In the genomic region with DNA sequence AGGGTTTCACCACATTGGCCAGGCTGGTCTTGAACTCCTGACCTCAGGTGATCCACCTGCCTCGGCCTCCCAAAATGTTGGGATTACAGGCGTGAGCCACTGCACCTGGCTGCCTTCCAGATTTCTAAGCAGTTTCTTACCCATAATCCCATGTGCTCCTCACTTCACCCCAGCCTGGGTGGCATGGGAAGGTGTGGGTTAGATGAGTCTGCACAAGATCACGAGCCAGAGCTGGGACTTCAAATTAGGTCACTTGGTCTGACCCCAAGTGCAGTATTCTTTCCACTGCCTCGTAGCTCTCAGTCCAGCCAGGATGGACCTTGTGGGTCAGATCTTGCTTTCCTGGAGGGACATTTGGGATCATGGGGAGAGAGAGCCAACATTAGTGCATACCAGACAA, we compare ENCODE assay signal across 20 cellular contexts. TPM values are rescaled to one million over a fixed set of nuclear protein-coding genes. Genes with fewer than 3 reads are reported as not detected.
A peak's percentile ranks its signal among the peaks of the same experiment; 100 is the strongest.
DNase-seq lines count a peak whose midpoint lies in the region; ATAC-seq, FAIRE-seq and TF ChIP-seq lines count a peak whose summit lies in the region.
"Had no signal": no experiment of that assay in that cellular context is flagged by ENCODE, and none has a peak within 500 bp of the region (broad histone marks: within the 10 kb centered on the region; RNA-seq: fewer than 3 reads in every experiment).

No MANE protein-coding gene starts in this region.

- no peaks in the 10 kb centered on the region for H3K27me3 ChIP-seq in upper lobe of right lung
- no peaks in the 10 kb centered on the region for H3K27me3 ChIP-seq in GM23338 (ENCODE audit: insufficient read depth)

- no peak for TF ChIP-seq CTCF in kidney (IDR thresholded peaks at IDR 0.05; ENCODE audit: borderline replicate concordance, extremely low read depth, insufficient read depth)
- TF ChIP-seq CTCF in upper lobe of right lung (IDR thresholded peaks at IDR 0.05) = no peak
- no peak for TF ChIP-seq CTCF in GM23338 (conservative IDR thresholded peaks at IDR 0.05; ENCODE audit: low read depth in 2 of 2)

- no peak overlapping the region; the same call in 1 of the 2 replicates for H3K27ac Mint-ChIP-seq in GM23338

- H3K4me3 Mint-ChIP-seq in GM23338 = no peak overlapping the region

- H3K36me3 Mint-ChIP-seq in GM23338 (ENCODE audit: low read depth) = no peaks in the 10 kb centered on the region

- peak overlapping the region; percentile 91 for H3K27ac ChIP-seq in SK-N-MC
- H3K27ac ChIP-seq in kidney (ENCODE audit: low read depth in 2 of 2, low read length in 2 of 2) = no peak overlapping the region
- no peak overlapping the region for H3K27ac ChIP-seq in upper lobe of right lung
- no peak overlapping the region for H3K27ac ChIP-seq in GM23338 (ENCODE audit: low read depth)
- H3K27ac ChIP-seq: 22Rv1, C4-2B had no signal

- H3F3A ChIP-seq in GM23338 (replicated peaks; ENCODE audit: low read depth) = no peaks in the 10 kb centered on the region

- DNase-seq in activated effector memory CD4-positive, alpha-beta T cell treated with anti-CD3 and anti-CD28 coated beads, Interleukin-2, amount 50 U/mL, for 16 hours = peak; percentile 31
- no peak for DNase-seq in activated effector memory CD4-positive, alpha-beta T cell treated with Interleukin-2 at 50 U/mL for 16 hours
- DNase-seq in SK-N-MC (ENCODE audit: low read depth, low spot score) (no peak), kidney (peak; percentile 4), upper lobe of right lung (peak; percentile 12), GM23338 (ENCODE audit: low spot score) (no peak), Kasumi-1 (lab: John Stamatoyannopoulos, UW) (no peak)
- DNase-seq: DMS53, KBM-7, NCI-H1092, NCI-H2107, NCI-H345, NCI-H69, PC-3 had no signal

- H3K9me3 ChIP-seq in SK-N-MC (ENCODE audit: low read depth, low read length) = no peaks in the 10 kb centered on the region
- no peaks in the 10 kb centered on the region for H3K9me3 ChIP-seq in kidney (ENCODE audit: control insufficient read depth in 1 of 2, low read length in 2 of 2)
- no peaks in the 10 kb centered on the region for H3K9me3 ChIP-seq in upper lobe of right lung

- H3K4me2 ChIP-seq in GM23338 = no peak overlapping the region

- ATAC-seq in upper lobe of right lung (no peak), GM23338 (no peak), GM18868 (IDR thresholded peaks at IDR 0.05; ENCODE audit: unreplicated experiment) (no peak)
- ATAC-seq: PC-3, SK-N-SH treated with all-trans-retinoic acid at 6 μM for 48 hours had no signal

- no peaks in the 10 kb centered on the region for H3K9me2 ChIP-seq in GM23338 (ENCODE audit: insufficient read depth)

- H3K4me3 ChIP-seq in SK-N-MC (no peak overlapping the region), kidney (ENCODE audit: low read length in 2 of 2) (no peak overlapping the region), upper lobe of right lung (no peak overlapping the region), GM23338 (no peak overlapping the region)

- H3K9ac ChIP-seq in SK-N-MC (ENCODE audit: insufficient read length) (no peak overlapping the region), kidney (ENCODE audit: low read length in 2 of 2) (no peak overlapping the region)

- FAIRE-seq in kidney (lab: Jason Lieb, UNC) = no peak
- FAIRE-seq: HTR-8/SVneo had no signal

- intact Hi-C loops in kidney (cut with DNase I) = no loop called here
- intact Hi-C loops in upper lobe of right lung (cut with DNase I) = no loop called here

- H3K36me3 ChIP-seq in SK-N-MC (ENCODE audit: insufficient read depth, low read length) (no peaks in the 10 kb centered on the region), kidney (ENCODE audit: control insufficient read depth in 1 of 2, insufficient read depth in 2 of 2, low read length in 2 of 2) (no peaks in the 10 kb centered on the region), upper lobe of right lung (no peaks in the 10 kb centered on the region), GM23338 (ENCODE audit: insufficient read depth) (no peaks in the 10 kb centered on the region)

- H2AFZ ChIP-seq in GM23338 = no peak overlapping the region

- no peaks in the 10 kb centered on the region for H4K20me1 ChIP-seq in GM23338 (replicated peaks; ENCODE audit: insufficient read depth)

- H3K27me3 Mint-ChIP-seq in GM23338 (ENCODE audit: insufficient read depth, low read depth, poor library complexity) = peaks cover 14% of the 10 kb centered on the region

- H3K4me1 ChIP-seq in kidney (ENCODE audit: control insufficient read depth in 1 of 2, insufficient read depth in 1 of 2, low read depth in 1 of 2, low read length in 2 of 2) = no peaks in the 10 kb centered on the region
- H3K4me1 ChIP-seq in upper lobe of right lung = no peaks in the 10 kb centered on the region
- no peaks in the 10 kb centered on the region for H3K4me1 ChIP-seq in GM23338 (ENCODE audit: insufficient read depth)

- H3K4me1 Mint-ChIP-seq in GM23338 = peaks cover 15% of the 10 kb centered on the region

- no peaks in the 10 kb centered on the region for H3K79me2 ChIP-seq in GM23338 (replicated peaks; ENCODE audit: insufficient read depth)

- no peaks in the 10 kb centered on the region for H3K9me3 Mint-ChIP-seq in GM23338

TF ChIP-seq in GM23338, 12 proteins besides CTCF, POLR2A, EP300 and RAD21:
- no peak for TF ChIP-seq JUNB (IDR thresholded peaks at IDR 0.05; ENCODE audit: unreplicated experiment)
- TF ChIP-seq STAT1 (IDR thresholded peaks at IDR 0.05; ENCODE audit: unreplicated experiment) = no peak
- TF ChIP-seq, protein P1, sequence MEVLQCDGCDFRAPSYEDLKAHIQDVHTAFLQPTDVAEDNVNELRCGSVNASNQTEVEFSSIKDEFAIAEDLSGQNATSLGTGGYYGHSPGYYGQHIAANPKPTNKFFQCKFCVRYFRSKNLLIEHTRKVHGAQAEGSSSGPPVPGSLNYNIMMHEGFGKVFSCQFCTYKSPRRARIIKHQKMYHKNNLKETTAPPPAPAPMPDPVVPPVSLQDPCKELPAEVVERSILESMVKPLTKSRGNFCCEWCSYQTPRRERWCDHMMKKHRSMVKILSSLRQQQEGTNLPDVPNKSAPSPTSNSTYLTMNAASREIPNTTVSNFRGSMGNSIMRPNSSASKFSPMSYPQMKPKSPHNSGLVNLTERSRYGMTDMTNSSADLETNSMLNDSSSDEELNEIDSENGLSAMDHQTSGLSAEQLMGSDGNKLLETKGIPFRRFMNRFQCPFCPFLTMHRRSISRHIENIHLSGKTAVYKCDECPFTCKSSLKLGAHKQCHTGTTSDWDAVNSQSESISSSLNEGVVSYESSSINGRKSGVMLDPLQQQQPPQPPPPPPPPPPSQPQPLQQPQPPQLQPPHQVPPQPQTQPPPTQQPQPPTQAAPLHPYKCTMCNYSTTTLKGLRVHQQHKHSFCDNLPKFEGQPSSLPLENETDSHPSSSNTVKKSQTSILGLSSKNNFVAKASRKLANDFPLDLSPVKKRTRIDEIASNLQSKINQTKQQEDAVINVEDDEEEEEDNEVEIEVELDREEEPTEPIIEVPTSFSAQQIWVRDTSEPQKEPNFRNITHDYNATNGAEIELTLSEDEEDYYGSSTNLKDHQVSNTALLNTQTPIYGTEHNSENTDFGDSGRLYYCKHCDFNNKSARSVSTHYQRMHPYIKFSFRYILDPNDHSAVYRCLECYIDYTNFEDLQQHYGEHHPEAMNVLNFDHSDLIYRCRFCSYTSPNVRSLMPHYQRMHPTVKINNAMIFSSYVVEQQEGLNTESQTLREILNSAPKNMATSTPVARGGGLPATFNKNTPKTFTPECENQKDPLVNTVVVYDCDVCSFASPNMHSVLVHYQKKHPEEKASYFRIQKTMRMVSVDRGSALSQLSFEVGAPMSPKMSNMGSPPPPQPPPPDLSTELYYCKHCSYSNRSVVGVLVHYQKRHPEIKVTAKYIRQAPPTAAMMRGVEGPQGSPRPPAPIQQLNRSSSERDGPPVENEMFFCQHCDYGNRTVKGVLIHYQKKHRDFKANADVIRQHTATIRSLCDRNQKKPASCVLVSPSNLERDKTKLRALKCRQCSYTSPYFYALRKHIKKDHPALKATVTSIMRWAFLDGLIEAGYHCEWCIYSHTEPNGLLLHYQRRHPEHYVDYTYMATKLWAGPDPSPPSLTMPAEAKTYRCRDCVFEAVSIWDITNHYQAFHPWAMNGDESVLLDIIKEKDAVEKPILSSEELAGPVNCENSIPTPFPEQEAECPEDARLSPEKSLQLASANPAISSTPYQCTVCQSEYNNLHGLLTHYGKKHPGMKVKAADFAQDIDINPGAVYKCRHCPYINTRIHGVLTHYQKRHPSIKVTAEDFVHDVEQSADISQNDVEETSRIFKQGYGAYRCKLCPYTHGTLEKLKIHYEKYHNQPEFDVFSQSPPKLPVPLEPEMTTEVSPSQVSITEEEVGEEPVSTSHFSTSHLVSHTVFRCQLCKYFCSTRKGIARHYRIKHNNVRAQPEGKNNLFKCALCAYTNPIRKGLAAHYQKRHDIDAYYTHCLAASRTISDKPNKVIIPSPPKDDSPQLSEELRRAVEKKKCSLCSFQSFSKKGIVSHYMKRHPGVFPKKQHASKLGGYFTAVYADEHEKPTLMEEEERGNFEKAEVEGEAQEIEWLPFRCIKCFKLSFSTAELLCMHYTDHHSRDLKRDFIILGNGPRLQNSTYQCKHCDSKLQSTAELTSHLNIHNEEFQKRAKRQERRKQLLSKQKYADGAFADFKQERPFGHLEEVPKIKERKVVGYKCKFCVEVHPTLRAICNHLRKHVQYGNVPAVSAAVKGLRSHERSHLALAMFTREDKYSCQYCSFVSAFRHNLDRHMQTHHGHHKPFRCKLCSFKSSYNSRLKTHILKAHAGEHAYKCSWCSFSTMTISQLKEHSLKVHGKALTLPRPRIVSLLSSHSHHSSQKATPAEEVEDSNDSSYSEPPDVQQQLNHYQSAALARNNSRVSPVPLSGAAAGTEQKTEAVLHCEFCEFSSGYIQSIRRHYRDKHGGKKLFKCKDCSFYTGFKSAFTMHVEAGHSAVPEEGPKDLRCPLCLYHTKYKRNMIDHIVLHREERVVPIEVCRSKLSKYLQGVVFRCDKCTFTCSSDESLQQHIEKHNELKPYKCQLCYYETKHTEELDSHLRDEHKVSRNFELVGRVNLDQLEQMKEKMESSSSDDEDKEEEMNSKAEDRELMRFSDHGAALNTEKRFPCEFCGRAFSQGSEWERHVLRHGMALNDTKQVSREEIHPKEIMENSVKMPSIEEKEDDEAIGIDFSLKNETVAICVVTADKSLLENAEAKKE (CRISPR knock-in tag; IDR thresholded peaks at IDR 0.05) = no peak
- no peak for TF ChIP-seq EZH2phosphoT487 (IDR thresholded peaks at IDR 0.05; ENCODE audit: unreplicated experiment)

RNA-seq across cellular contexts. Expression of a gene that starts 37.5 kb away (rescaled TPM):
- total RNA-seq in kidney (30.7 TPM), upper lobe of right lung (24.7 TPM)
- polyA plus RNA-seq in kidney (ENCODE audit: insufficient read depth, low read depth, low replicate concordance) (21.6 TPM), GM23338 (2016; fragmentation: Nextera tagmentation; extraction: Ambion mirVana) (80.5 and 89.0 TPM in 2 replicates)
- total RNA-seq in GM23338 (2014; rRNA removed; shearing (Covaris generic)) = 113 and 116 TPM in 2 replicates

RNA-seq across cellular contexts. Expression of a gene that starts 50.1 kb away (rescaled TPM):
- total RNA-seq in kidney (0.88 TPM), upper lobe of right lung (0.93 TPM)
- polyA plus RNA-seq in kidney (ENCODE audit: insufficient read depth, low read depth, low replicate concordance) (8.4 TPM), GM23338 (2016; fragmentation: Nextera tagmentation; extraction: Ambion mirVana) (0.34 and 0.50 TPM in 2 replicates)
- 9.8 and 10.2 TPM in 2 replicates for total RNA-seq in GM23338 (2014; rRNA removed; shearing (Covaris generic))
- total RNA-seq: MCF 10A, PC-3 had no signal

Comparison
In these comparisons a context has a peak if more than half of its experiments do, and no peak if none do; other contexts are left out.
1. DNase-seq: peak in activated effector memory CD4-positive, alpha-beta T cell treated with anti-CD3 and anti-CD28 coated beads, Interleukin-2, amount 50 U/mL, for 16 hours (single experiment), kidney (single experiment) and upper lobe of right lung (single experiment); none in activated effector memory CD4-positive, alpha-beta T cell treated with Interleukin-2 at 50 U/mL for 16 hours (single experiment), SK-N-MC (single experiment), GM23338 (single experiment) and Kasumi-1 (0 of 2).